Comparison of ENCODE assay signal across 1 cellular context in the genomic region with DNA sequence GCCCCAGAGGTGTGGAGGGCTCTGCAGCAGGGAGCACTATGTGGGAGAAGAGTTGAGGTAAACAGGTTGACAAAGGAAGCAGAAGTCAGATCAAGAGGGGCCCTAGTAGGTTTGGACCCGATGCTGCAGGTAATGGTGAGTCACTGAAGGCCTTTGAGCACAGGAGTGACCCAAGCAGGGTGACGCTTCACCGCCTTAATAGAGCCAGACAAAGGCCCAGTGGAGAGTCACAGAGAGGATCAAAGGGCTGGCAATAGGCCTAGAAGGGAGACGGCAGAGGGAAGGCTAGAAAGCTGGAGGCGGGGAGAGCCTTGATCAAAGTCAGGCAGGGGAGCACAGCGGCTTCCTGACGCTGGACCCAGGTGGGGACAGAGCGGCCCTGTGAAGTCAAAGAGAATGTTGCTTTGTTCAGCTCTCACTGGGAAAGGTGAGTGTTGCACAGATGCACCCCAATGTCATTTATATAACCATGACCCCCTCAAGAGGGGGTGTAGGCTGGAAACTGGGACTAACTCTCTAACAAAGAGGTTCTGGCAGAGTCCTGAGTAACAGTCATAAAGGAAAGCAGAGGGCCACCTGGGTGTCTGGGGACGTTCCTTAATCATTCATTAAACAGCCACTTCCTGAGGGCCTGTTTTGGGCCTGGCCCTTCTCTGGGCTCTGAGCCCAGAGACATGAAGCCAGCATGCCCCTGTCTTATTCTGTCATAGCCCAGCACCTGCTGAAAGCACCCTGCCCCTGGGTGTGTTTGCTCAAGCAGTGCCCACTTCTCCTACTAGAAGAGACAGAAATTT.
TF ChIP-seq lines count a peak whose summit lies in the region.

No MANE protein-coding gene starts in this region.

TF ChIP-seq in IMR-90, 13 proteins besides CTCF, POLR2A, EP300 and RAD21 (continued from another document):
- TF ChIP-seq, protein P1, sequence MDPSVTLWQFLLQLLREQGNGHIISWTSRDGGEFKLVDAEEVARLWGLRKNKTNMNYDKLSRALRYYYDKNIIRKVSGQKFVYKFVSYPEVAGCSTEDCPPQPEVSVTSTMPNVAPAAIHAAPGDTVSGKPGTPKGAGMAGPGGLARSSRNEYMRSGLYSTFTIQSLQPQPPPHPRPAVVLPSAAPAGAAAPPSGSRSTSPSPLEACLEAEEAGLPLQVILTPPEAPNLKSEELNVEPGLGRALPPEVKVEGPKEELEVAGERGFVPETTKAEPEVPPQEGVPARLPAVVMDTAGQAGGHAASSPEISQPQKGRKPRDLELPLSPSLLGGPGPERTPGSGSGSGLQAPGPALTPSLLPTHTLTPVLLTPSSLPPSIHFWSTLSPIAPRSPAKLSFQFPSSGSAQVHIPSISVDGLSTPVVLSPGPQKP (IDR thresholded peaks at IDR 0.05; ENCODE audit: borderline replicate concordance, low read depth, low read length): no peak
- no peak for TF ChIP-seq NFE2L2 (IDR thresholded peaks at IDR 0.05; ENCODE audit: low read depth, low read length)
- no peak for TF ChIP-seq MAFK (IDR thresholded peaks at IDR 0.05; ENCODE audit: low read depth, low read length)
- no peak for TF ChIP-seq BHLHE40 (IDR thresholded peaks at IDR 0.05; ENCODE audit: low read depth, low read length)
- TF ChIP-seq MXI1 (IDR thresholded peaks at IDR 0.05; ENCODE audit: borderline replicate concordance, low read depth, low read length): no peak
- TF ChIP-seq RCOR1 (IDR thresholded peaks at IDR 0.05; ENCODE audit: insufficient replicate concordance, low read length): no peak
- TF ChIP-seq, protein P2, sequence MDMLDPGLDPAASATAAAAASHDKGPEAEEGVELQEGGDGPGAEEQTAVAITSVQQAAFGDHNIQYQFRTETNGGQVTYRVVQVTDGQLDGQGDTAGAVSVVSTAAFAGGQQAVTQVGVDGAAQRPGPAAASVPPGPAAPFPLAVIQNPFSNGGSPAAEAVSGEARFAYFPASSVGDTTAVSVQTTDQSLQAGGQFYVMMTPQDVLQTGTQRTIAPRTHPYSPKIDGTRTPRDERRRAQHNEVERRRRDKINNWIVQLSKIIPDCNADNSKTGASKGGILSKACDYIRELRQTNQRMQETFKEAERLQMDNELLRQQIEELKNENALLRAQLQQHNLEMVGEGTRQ (IDR thresholded peaks at IDR 0.05; ENCODE audit: low read depth, low read length): no peak
- TF ChIP-seq CEBPB (IDR thresholded peaks at IDR 0.05; ENCODE audit: low read depth, low read length): no peak
